ENCODE assay signal across 15 cellular contexts in the genomic region with DNA sequence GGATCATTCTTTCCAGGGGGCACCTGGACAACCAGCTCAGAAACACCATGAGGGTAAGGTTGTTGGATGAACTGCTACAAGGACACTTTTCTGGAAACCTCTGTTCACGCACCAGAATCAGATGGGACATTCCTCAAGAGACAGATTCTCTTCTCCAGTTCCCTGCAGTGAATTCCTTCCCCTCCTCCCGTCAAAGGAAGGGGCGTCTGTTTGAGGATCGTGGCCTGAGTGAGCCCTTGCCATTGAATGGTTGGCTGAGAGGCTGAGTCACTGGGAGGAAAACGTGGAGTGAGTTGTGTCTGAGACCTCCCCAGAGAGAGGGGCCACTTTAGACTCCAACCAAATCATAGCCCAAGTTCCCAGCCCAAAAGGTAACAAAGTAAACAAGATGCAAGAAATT.
"Had no signal": no experiment of that assay in that cellular context is flagged by ENCODE, and none has a peak within 500 bp of the region (broad histone marks: within the 10 kb centered on the region; RNA-seq: fewer than 3 reads in every experiment).

No MANE protein-coding gene starts in this region.

- H3K27me3 ChIP-seq: ovary had no signal

- H3K4me2 ChIP-seq: smooth muscle cell had no signal

- DNase-seq: cortex of kidney; dorsolateral prefrontal cortex; effector CD8-positive, alpha-beta T cell; kidney glomerular epithelial cell; naive thymus-derived CD4-positive, alpha-beta T cell; nephron progenitor cell; nucleus accumbens; ovary; right cardiac atrium; stimulated activated CD4-positive, alpha-beta T cell treated with anti-CD3 and anti-CD28 coated beads, Interleukin-2, amount 100 ng/mL, for 48 hours; stimulated activated naive CD4-positive, alpha-beta T cell treated with Interleukin-2 at 50 U/mL for 16 hours had no signal

- H3K36me3 Mint-ChIP-seq: naive thymus-derived CD4-positive, alpha-beta T cell; type B pancreatic cell had no signal

- H3K4me3 ChIP-seq: dorsolateral prefrontal cortex, ovary, smooth muscle cell had no signal

- H3K27ac Mint-ChIP-seq: naive thymus-derived CD4-positive, alpha-beta T cell; nephron progenitor cell; progenitor cell of endocrine pancreas; type B pancreatic cell had no signal

- H3K27me3 Mint-ChIP-seq: type B pancreatic cell had no signal

- ATAC-seq: esophagus mucosa; naive thymus-derived CD4-positive, alpha-beta T cell; right cardiac atrium had no signal

- H3K4me3 Mint-ChIP-seq: naive thymus-derived CD4-positive, alpha-beta T cell; nephron progenitor cell; type B pancreatic cell had no signal

- H3K9me3 Mint-ChIP-seq: nephron progenitor cell, type B pancreatic cell had no signal

- H3K36me3 ChIP-seq: ovary had no signal

- H3K27ac ChIP-seq: dorsolateral prefrontal cortex, ovary had no signal
